ENCODE assay signal across 1 cellular context in the genomic region with DNA sequence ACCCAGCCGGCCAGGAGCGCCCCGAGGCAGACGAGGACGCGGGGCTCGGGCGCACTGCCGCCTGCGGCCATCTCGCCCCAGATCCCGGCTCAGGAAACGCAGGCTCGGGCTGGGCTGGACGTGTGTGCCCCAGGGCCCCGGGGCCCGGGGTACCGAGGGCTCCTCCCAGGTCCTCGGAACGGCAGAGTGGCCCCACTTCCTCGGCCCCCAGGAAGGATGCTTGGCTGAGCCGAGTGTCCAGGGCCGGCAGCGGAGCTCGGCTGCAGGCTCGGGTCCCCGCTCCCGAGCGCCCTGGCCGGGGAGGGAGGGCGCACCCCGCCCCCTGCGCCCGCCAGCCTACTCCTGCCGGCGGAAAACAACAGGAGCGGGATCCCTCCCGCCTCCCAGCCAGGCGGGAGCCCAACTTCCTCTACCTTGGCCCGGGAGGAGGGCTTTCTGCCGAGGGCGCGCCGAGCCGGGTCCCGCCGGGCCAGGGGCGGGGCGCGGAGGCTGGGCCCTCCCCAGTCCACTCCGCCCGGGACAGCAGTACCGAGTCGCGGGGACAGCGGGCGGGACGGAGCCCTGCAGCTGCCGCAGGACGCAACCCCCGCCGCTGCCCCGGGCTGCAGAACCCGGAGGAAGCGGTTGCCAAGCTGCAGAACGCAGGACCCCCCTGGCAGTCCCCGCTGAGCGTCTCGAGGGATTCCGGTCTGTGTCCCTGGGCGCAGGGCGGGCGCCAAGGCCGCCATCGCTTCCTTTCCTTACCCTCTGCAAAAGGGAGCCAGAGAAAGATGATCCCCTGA.
A peak's percentile ranks its signal among the peaks of the same experiment; 100 is the strongest.
TF ChIP-seq lines count a peak whose summit lies in the region.

Gene VSIG10 (minus strand): TSS at position 411 of the 782 bp plus-strand sequence. CDS start 340 bp downstream, at position 71.

TF ChIP-seq in HEK293, 187 proteins besides CTCF, POLR2A, EP300 and RAD21 (continued from another document and continues in another):
- TF ChIP-seq ZNF518A (tag by site-specific recombination; conservative IDR thresholded peaks at IDR 0.05; ENCODE audit: low read depth) (no peak), ZNF146 (tag by site-specific recombination; IDR thresholded peaks at IDR 0.05) (no peak), ZNF560 (tag by site-specific recombination; IDR thresholded peaks at IDR 0.05; ENCODE audit: borderline replicate concordance) (no peak), ZBTB7A (tag by site-specific recombination; IDR thresholded peaks at IDR 0.05; ENCODE audit: low read depth) (no peak; the same call in 1 of the 2 replicates), SCRT2 (tag by site-specific recombination; IDR thresholded peaks at IDR 0.05) (no peak), ZNF19 (tag by site-specific recombination; IDR thresholded peaks at IDR 0.05; ENCODE audit: low read depth) (no peak), ZNF174 (tag by site-specific recombination; IDR thresholded peaks at IDR 0.05) (no peak), ZBTB49 (tag by site-specific recombination; IDR thresholded peaks at IDR 0.05; ENCODE audit: low read depth) (no peak), ZNF10 (tag by site-specific recombination; IDR thresholded peaks at IDR 0.05) (no peak), ZNF639 (tag by site-specific recombination; IDR thresholded peaks at IDR 0.05) (no peak), ZSCAN16 (tag by site-specific recombination; IDR thresholded peaks at IDR 0.05) (no peak), SP7 (tag by site-specific recombination; IDR thresholded peaks at IDR 0.05) (peak; percentile 33; the same call in 1 of the 2 replicates), ZBTB21 (tag by site-specific recombination; IDR thresholded peaks at IDR 0.05) (no peak), ZFP37 (tag by site-specific recombination; IDR thresholded peaks at IDR 0.05) (0 out of 2 replicates have a peak, but pooled peaks have one; percentile 24), HOXD13 (CRISPR knock-in tag; IDR thresholded peaks at IDR 0.05; ENCODE audit: borderline replicate concordance) (no peak), ZNF248 (tag by site-specific recombination; IDR thresholded peaks at IDR 0.05) (no peak), ZEB2 (tag by site-specific recombination; IDR thresholded peaks at IDR 0.05) (no peak; the same call in none of the 2 replicates), ZNF548 (tag by site-specific recombination; IDR thresholded peaks at IDR 0.05) (no peak), ZNF366 (tag by site-specific recombination; conservative IDR thresholded peaks at IDR 0.05) (peak; percentile 55), ZNF404 (tag by site-specific recombination; IDR thresholded peaks at IDR 0.05) (no peak), ZNF184 (tag by site-specific recombination; IDR thresholded peaks at IDR 0.05) (no peak), ZNF837 (tag by site-specific recombination; IDR thresholded peaks at IDR 0.05) (no peak), AEBP2 (tag by site-specific recombination; IDR thresholded peaks at IDR 0.05; ENCODE audit: borderline replicate concordance) (no peak), GFI1B (tag by site-specific recombination; IDR thresholded peaks at IDR 0.05) (no peak), ZNF704 (tag by site-specific recombination; IDR thresholded peaks at IDR 0.05) (no peak), ZNF426 (tag by site-specific recombination; IDR thresholded peaks at IDR 0.05) (no peak), ZNF169 (tag by site-specific recombination; IDR thresholded peaks at IDR 0.05) (no peak), ZNF202 (tag by site-specific recombination; IDR thresholded peaks at IDR 0.05; ENCODE audit: borderline replicate concordance) (no peak), KLF9 (tag by site-specific recombination; IDR thresholded peaks at IDR 0.05; ENCODE audit: low read depth) (peak; percentile 79), ZNF660 (tag by site-specific recombination; IDR thresholded peaks at IDR 0.05) (peak; percentile 63; the same call in 1 of the 2 replicates), HOXC10 (CRISPR knock-in tag; IDR thresholded peaks at IDR 0.05) (no peak), REPIN1 (tag by site-specific recombination; IDR thresholded peaks at IDR 0.05; ENCODE audit: low read depth) (no peak), RBAK (tag by site-specific recombination; IDR thresholded peaks at IDR 0.05) (no peak), BCL11B (tag by site-specific recombination; IDR thresholded peaks at IDR 0.05; ENCODE audit: low read depth) (no peak), ZNF768 (tag by site-specific recombination; IDR thresholded peaks at IDR 0.05) (0 out of 2 replicates have a peak, but pooled peaks have one; percentile 6), ZNF354C (tag by site-specific recombination; IDR thresholded peaks at IDR 0.05; ENCODE audit: borderline replicate concordance, low read depth) (no peak), ZNF157 (tag by site-specific recombination; IDR thresholded peaks at IDR 0.05) (no peak), ZNF394 (tag by site-specific recombination; IDR thresholded peaks at IDR 0.05; ENCODE audit: borderline replicate concordance) (no peak), ZNF549 (tag by site-specific recombination; IDR thresholded peaks at IDR 0.05) (no peak), ZNF521 (tag by site-specific recombination; IDR thresholded peaks at IDR 0.05) (no peak), ZNF785 (tag by site-specific recombination; IDR thresholded peaks at IDR 0.05) (no peak), SCRT1 (tag by site-specific recombination; IDR thresholded peaks at IDR 0.05; ENCODE audit: borderline replicate concordance) (no peak), ZNF138 (tag by site-specific recombination; IDR thresholded peaks at IDR 0.05; ENCODE audit: borderline replicate concordance) (no peak)
- TF ChIP-seq, protein P1, sequence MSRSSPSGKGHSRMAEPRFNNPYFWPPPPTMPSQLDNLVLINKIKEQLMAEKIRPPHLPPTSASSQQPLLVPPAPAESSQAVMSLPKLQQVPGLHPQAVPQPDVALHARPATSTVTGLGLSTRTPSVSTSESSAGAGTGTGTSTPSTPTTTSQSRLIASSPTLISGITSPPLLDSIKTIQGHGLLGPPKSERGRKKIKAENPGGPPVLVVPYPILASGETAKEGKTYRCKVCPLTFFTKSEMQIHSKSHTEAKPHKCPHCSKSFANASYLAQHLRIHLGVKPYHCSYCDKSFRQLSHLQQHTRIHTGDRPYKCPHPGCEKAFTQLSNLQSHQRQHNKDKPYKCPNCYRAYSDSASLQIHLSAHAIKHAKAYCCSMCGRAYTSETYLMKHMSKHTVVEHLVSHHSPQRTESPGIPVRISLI (tag by site-specific recombination; IDR thresholded peaks at IDR 0.05): no peak
- TF ChIP-seq, protein P2, sequence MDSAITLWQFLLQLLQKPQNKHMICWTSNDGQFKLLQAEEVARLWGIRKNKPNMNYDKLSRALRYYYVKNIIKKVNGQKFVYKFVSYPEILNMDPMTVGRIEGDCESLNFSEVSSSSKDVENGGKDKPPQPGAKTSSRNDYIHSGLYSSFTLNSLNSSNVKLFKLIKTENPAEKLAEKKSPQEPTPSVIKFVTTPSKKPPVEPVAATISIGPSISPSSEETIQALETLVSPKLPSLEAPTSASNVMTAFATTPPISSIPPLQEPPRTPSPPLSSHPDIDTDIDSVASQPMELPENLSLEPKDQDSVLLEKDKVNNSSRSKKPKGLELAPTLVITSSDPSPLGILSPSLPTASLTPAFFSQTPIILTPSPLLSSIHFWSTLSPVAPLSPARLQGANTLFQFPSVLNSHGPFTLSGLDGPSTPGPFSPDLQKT (IDR thresholded peaks at IDR 0.05; ENCODE audit: borderline replicate concordance, low read depth, low read length): no peak
- TF ChIP-seq, protein P3, sequence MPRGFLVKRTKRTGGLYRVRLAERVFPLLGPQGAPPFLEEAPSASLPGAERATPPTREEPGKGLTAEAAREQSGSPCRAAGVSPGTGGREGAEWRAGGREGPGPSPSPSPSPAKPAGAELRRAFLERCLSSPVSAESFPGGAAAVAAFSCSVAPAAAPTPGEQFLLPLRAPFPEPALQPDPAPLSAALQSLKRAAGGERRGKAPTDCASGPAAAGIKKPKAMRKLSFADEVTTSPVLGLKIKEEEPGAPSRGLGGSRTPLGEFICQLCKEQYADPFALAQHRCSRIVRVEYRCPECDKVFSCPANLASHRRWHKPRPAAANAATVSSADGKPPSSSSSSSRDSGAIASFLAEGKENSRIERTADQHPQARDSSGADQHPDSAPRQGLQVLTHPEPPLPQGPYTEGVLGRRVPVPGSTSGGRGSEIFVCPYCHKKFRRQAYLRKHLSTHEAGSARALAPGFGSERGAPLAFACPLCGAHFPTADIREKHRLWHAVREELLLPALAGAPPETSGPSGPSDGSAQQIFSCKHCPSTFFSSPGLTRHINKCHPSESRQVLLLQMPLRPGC (tag by site-specific recombination; IDR thresholded peaks at IDR 0.05): no peak
